In genomic region chr2:46815121-46815802, GRCh38 we compare ENCODE assay signal across 1 cellular context.
TF ChIP-seq lines count a peak whose summit lies in the region.

No MANE protein-coding gene starts in this region.

TF ChIP-seq in H1, 55 proteins besides CTCF, POLR2A, EP300 and RAD21 (continued from another document):
- TF ChIP-seq POU5F1 (IDR thresholded peaks at IDR 0.05; ENCODE audit: low read depth, low read length) (no peak), TCF12 (IDR thresholded peaks at IDR 0.05; ENCODE audit: low read depth, low read length) (no peak), YY1 (IDR thresholded peaks at IDR 0.05; ENCODE audit: low read depth, low read length) (no peak)
